Comparison of ENCODE assay signal across 1 cellular context in genomic region chr16:57049678-57050077, GRCh38.
TF ChIP-seq lines count a peak whose summit lies in the region.

No MANE protein-coding gene starts in this region.

TF ChIP-seq in WTC11, 78 proteins besides CTCF, POLR2A, EP300 and RAD21 (continued from another document):
- TF ChIP-seq MXD4 (CRISPR knock-in tag; IDR thresholded peaks at IDR 0.05; ENCODE audit: borderline replicate concordance) (no peak), ESRRA (CRISPR knock-in tag; IDR thresholded peaks at IDR 0.05; ENCODE audit: borderline replicate concordance) (no peak), GTF2I (CRISPR knock-in tag; conservative IDR thresholded peaks at IDR 0.05) (no peak), NR2C2 (CRISPR knock-in tag; IDR thresholded peaks at IDR 0.05) (no peak), USF2 (CRISPR knock-in tag; IDR thresholded peaks at IDR 0.05) (no peak), JUN (CRISPR knock-in tag; IDR thresholded peaks at IDR 0.05) (no peak), ZNF396 (CRISPR knock-in tag; IDR thresholded peaks at IDR 0.05; ENCODE audit: borderline replicate concordance) (no peak), CREM (CRISPR knock-in tag; IDR thresholded peaks at IDR 0.05) (no peak), FOXK1 (CRISPR knock-in tag; IDR thresholded peaks at IDR 0.05) (no peak), ATF1 (CRISPR knock-in tag; IDR thresholded peaks at IDR 0.05) (no peak), ZNF219 (CRISPR knock-in tag; IDR thresholded peaks at IDR 0.05; ENCODE audit: borderline replicate concordance) (no peak), NFATC4 (CRISPR knock-in tag; IDR thresholded peaks at IDR 0.05) (no peak), AFF4 (CRISPR knock-in tag; IDR thresholded peaks at IDR 0.05; ENCODE audit: borderline replicate concordance) (no peak)
